ENCODE assay signal across 7 cellular contexts in the genomic region with DNA sequence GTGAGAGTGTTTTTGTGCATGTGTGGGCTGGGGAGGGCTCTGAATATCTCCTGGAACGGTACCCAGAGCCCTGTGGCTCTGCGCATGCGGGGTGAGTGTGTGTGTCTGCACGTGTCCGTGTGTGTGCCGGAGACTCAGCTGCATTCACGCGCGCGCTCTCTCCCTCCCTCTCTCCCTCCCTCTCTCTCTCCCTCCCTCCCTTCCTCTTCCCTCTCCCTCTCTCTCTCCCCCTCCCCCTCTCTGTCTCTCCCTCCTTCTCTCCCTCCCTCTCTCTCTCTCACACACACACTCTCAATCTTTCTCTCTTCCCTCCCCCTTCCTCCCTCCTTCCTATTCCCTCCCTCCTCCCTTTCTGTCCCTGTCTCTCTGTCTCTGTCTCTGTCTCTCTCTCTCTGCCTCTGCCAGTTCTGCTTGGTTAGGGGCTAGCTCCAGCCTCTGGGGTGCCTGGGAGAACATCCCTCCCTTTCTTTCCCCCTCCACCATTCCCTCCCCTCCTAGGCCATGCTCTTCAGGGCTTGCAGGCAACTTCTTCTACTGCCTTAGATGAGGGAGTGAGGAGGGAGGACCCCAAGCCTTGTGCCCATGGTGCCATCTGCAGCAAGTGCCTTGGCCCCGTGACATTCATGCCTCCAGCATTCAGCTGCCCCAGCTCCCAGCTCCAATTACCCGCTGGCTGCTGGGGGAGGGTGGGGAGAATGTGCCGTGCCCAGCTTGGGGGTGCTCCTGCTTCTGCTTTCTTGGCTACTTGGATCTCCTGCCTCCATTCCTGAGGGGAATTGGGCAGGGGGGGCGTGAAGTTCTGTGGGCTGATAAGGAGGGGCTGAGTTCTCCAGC. TPM values are rescaled to one million over a fixed set of nuclear protein-coding genes. Genes with fewer than 3 reads are reported as not detected.
DNase-seq lines count a peak whose midpoint lies in the region; TF ChIP-seq lines count a peak whose summit lies in the region.

No MANE protein-coding gene starts in this region.

- H3K4me3 ChIP-seq in mesenchymal stem cell (ENCODE audit: insufficient read depth in 1 of 2, low read depth in 1 of 2, low read length in 2 of 2): peak overlapping the region in 1 of 2 experiments; percentile 65

- H2BK120ac ChIP-seq in mesenchymal stem cell (ENCODE audit: low read depth, low read length): peak overlapping the region; percentile 24

- no peaks in the 10 kb centered on the region for H3K9me3 Mint-ChIP-seq in activated CD4-positive, alpha-beta memory T cell treated with anti-CD3 and anti-CD28 coated beads for 36 hours

- peak overlapping the region; percentile 97 for H2BK15ac ChIP-seq in mesenchymal stem cell (ENCODE audit: low read depth, poor library complexity, severe bottlenecking)

- peak; percentile 25 for TF ChIP-seq POLR2A in GM18951 (IDR thresholded peaks at IDR 0.05; ENCODE audit: extremely low read depth, insufficient read depth, insufficient read length)

- H3K4me1 Mint-ChIP-seq in activated CD4-positive, alpha-beta memory T cell treated with anti-CD3 and anti-CD28 coated beads for 36 hours (ENCODE audit: low read depth): peaks cover 56% of the 10 kb centered on the region

- peak overlapping the region; percentile 78 for H3K4me3 Mint-ChIP-seq in activated CD4-positive, alpha-beta memory T cell treated with anti-CD3 and anti-CD28 coated beads for 36 hours

- peak overlapping the region; percentile 83 for H4K8ac ChIP-seq in mesenchymal stem cell (ENCODE audit: low read length)

- no peaks in the 10 kb centered on the region for H3K27me3 ChIP-seq in mesenchymal stem cell (ENCODE audit: control insufficient read depth in 1 of 2, insufficient read depth in 1 of 2, low read length in 2 of 2)

- POLR2A ChIA-PET in activated CD4-positive, alpha-beta memory T cell treated with anti-CD3 and anti-CD28 coated beads for 36 hours (lab: Charles Lee): interaction anchor here (0.6 to 1.4 kb wide), 5 partner anchors 15 to 1955 kb away, joined by 3 to 6 read pairs (median 4); a partner anchor contains a TSS

- H3K9me3 ChIP-seq in mesenchymal stem cell (ENCODE audit: control insufficient read depth, low read length): no peaks in the 10 kb centered on the region

- H4K91ac ChIP-seq in mesenchymal stem cell (ENCODE audit: low read length): peak overlapping the region; percentile 45

- H3K23ac ChIP-seq in mesenchymal stem cell (ENCODE audit: low read length in 2 of 2): peak overlapping the region in 1 of 2 experiments; percentile 81

- in situ Hi-C loops in GM18951 (cut with MboI; ENCODE audit: low sequenced_read_pairs, unreplicated experiment): no loop called here

- CTCF ChIA-PET in activated CD4-positive, alpha-beta memory T cell treated with anti-CD3 and anti-CD28 coated beads for 36 hours (lab: Charles Lee): interaction anchor here (0.9 to 2.9 kb wide), 8 partner anchors 11 to 119 kb away, joined by 3 to 16 read pairs (median 4); no protein-coding TSS in a partner anchor

- WGBS in mesenchymal stem cell: 25% methylated on average over 13 of the region's 14 CpGs

- intact Hi-C loops in activated CD4-positive, alpha-beta memory T cell treated with anti-CD3 and anti-CD28 coated beads for 36 hours (cut with micrococcal nuclease): loop anchor here (2.0 kb wide), 1 partner anchor 42 kb away; no protein-coding TSS in a partner anchor

- no peak overlapping the region for H3K27ac ChIP-seq in mesenchymal stem cell (ENCODE audit: low read length, poor library complexity, severe bottlenecking)

- H3K4ac ChIP-seq in mesenchymal stem cell (ENCODE audit: low read depth in 1 of 2, low read length in 2 of 2): peak overlapping the region in 1 of 2 experiments; percentile 65

- peak overlapping the region; percentile 62 to 81 for H2BK12ac ChIP-seq in mesenchymal stem cell (ENCODE audit: low read length in 2 of 2)

- peak overlapping the region; percentile 80 for H3K9ac ChIP-seq in mesenchymal stem cell (ENCODE audit: low read length)

- H3K18ac ChIP-seq in mesenchymal stem cell (ENCODE audit: low read depth in 1 of 2, low read length in 2 of 2): peak overlapping the region; percentile 81 to 90

- H3K4me2 ChIP-seq in mesenchymal stem cell (ENCODE audit: low read length, poor library complexity, severe bottlenecking): peak overlapping the region; percentile 33

- DNase-seq in NCI-H510A treated with DMSO at 0.1 percent for 48 hours (lab: John Stamatoyannopoulos, UW) (peak; percentile 75), dermis microvascular lymphatic vessel endothelial cell (ENCODE audit: low read depth in 2 of 2) (peak; percentile 62 to 73), mesenchymal stem cell (peak; percentile 85), NCI-H1048 (lab: John Stamatoyannopoulos, UW) (no peak)
- peak; percentile 86 for DNase-seq in activated CD4-positive, alpha-beta memory T cell treated with anti-CD3 and anti-CD28 coated beads for 36 hours
- DNase-seq in stimulated activated CD8-positive, alpha-beta memory T cell treated with anti-CD3 and anti-CD28 coated beads, Interleukin-12 subunit alpha, Interleukin-12 subunit beta, amount 100 ng/mL, for 1 hour (ENCODE audit: low read depth): peak; percentile 64

- H3K14ac ChIP-seq in mesenchymal stem cell (ENCODE audit: low read length in 2 of 2): peak overlapping the region in 1 of 2 experiments; percentile 97

- peaks cover 33% of the 10 kb centered on the region for H3K79me1 ChIP-seq in mesenchymal stem cell (replicated peaks; ENCODE audit: low read length, poor library complexity, severe bottlenecking)

- H3K36me3 Mint-ChIP-seq in activated CD4-positive, alpha-beta memory T cell treated with anti-CD3 and anti-CD28 coated beads for 36 hours: no peaks in the 10 kb centered on the region

- H3K27ac Mint-ChIP-seq in activated CD4-positive, alpha-beta memory T cell treated with anti-CD3 and anti-CD28 coated beads for 36 hours: peak overlapping the region; percentile 95

- H2AK5ac ChIP-seq in mesenchymal stem cell (ENCODE audit: low read length, severe bottlenecking): peak overlapping the region; percentile 56

- no peak overlapping the region for H2AFZ ChIP-seq in mesenchymal stem cell (ENCODE audit: low read depth, low read length)

- H3K4me1 ChIP-seq in mesenchymal stem cell (ENCODE audit: control insufficient read depth, insufficient read depth, low read depth, low read length): peaks cover 73% of the 10 kb centered on the region

- H3K27me3 Mint-ChIP-seq in activated CD4-positive, alpha-beta memory T cell treated with anti-CD3 and anti-CD28 coated beads for 36 hours: no peaks in the 10 kb centered on the region

- peaks cover 0 to 1% of the 10 kb centered on the region in 2 experiments for H3K36me3 ChIP-seq in mesenchymal stem cell (ENCODE audit: control insufficient read depth in 1 of 2, insufficient read depth in 2 of 2, low read depth in 1 of 2, low read length in 2 of 2)

- H2BK5ac ChIP-seq in mesenchymal stem cell (ENCODE audit: low read depth, low read length, poor library complexity, severe bottlenecking): no peak overlapping the region

RNA-seq across cellular contexts. Expression of a gene that starts 6.4 kb away (rescaled TPM):
- total RNA-seq in activated CD4-positive, alpha-beta memory T cell treated with anti-CD3 and anti-CD28 coated beads for 36 hours: 10 to 100 TPM; 12.5 to 13.4 TPM
- 11.9 and 19.7 TPM in 2 replicates for total RNA-seq in dermis microvascular lymphatic vessel endothelial cell
- 24.1 TPM for polyA plus RNA-seq in mesenchymal stem cell (2013, experiment 1 of 2)
- polyA plus RNA-seq in mesenchymal stem cell (2013, experiment 2 of 2): 23.2 TPM

RNA-seq across cellular contexts. Expression of a gene that starts 14.9 kb away (rescaled TPM):
- total RNA-seq in activated CD4-positive, alpha-beta memory T cell treated with anti-CD3 and anti-CD28 coated beads for 36 hours: 10 to 100 TPM; 89.2 to 99.9 TPM
- 32.5 and 49.8 TPM in 2 replicates for total RNA-seq in dermis microvascular lymphatic vessel endothelial cell
- polyA plus RNA-seq in mesenchymal stem cell (2013, experiment 1 of 2): 35.2 TPM
- polyA plus RNA-seq in mesenchymal stem cell (2013, experiment 2 of 2): 35.4 TPM

RNA-seq across cellular contexts. Expression of a gene that starts 31.3 kb away (rescaled TPM):
- total RNA-seq in activated CD4-positive, alpha-beta memory T cell treated with anti-CD3 and anti-CD28 coated beads for 36 hours: 1 to 10 TPM; 6.7 to 7.3 TPM
- total RNA-seq in dermis microvascular lymphatic vessel endothelial cell: 0.77 and 2.4 TPM in 2 replicates
- 6.1 TPM for polyA plus RNA-seq in mesenchymal stem cell (2013, experiment 1 of 2)
- 5.5 TPM for polyA plus RNA-seq in mesenchymal stem cell (2013, experiment 2 of 2)

RNA-seq across cellular contexts. Expression of a gene that starts 52.6 kb away (rescaled TPM):
- total RNA-seq in activated CD4-positive, alpha-beta memory T cell treated with anti-CD3 and anti-CD28 coated beads for 36 hours: 10 to 100 TPM; 77.9 to 80.6 TPM
- 29.0 and 32.0 TPM in 2 replicates for total RNA-seq in dermis microvascular lymphatic vessel endothelial cell
- 67.5 TPM for polyA plus RNA-seq in mesenchymal stem cell (2013, experiment 1 of 2)
- 66.9 TPM for polyA plus RNA-seq in mesenchymal stem cell (2013, experiment 2 of 2)

RNA-seq across cellular contexts. Expression of a gene that starts 53.9 kb away (rescaled TPM):
- total RNA-seq in activated CD4-positive, alpha-beta memory T cell treated with anti-CD3 and anti-CD28 coated beads for 36 hours: not detected
- total RNA-seq in dermis microvascular lymphatic vessel endothelial cell: 0.13 and 0.90 TPM in 2 replicates
- polyA plus RNA-seq in mesenchymal stem cell (2013, experiment 1 of 2): not detected
- 0.05 TPM for polyA plus RNA-seq in mesenchymal stem cell (2013, experiment 2 of 2)
